29 cellular contexts compared by ENCODE assay signal in the genomic region with DNA sequence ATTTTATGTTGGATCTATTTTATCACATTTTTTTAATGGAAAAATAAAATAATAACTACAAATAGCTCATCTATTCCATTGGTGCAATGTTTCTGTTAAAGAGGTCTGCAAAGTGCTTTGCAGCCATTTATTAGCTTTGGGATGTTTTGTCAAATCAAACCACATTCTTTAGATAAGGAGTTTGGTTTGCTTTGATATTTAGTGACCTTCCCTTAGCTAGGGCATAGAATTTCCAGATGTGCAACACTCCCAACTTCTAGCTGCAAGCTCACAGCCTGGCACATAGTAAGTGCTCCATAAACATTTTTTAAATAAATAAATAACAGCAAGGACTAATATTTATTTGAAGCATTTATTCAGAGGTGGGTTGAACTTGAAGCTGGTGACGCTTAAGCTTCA.
DNase-seq lines count a peak whose midpoint lies in the region; ATAC-seq and TF ChIP-seq lines count a peak whose summit lies in the region.
"Had no signal": no experiment of that assay in that cellular context is flagged by ENCODE, and none has a peak within 500 bp of the region (broad histone marks: within the 10 kb centered on the region; RNA-seq: fewer than 3 reads in every experiment).

No MANE protein-coding gene starts in this region.

- BruUV-seq in Caco-2 (replicated peaks; lab: Mats Ljungman, UMichigan) (no TSS peak), PC-3 (replicated peaks; lab: Mats Ljungman, UMichigan) (no TSS peak)

- no peaks in the 10 kb centered on the region for H3K9me2 ChIP-seq in PC-3 (replicated peaks; ENCODE audit: low read length)

- H3K79me2 ChIP-seq in PC-3 (ENCODE audit: low read length), result peaks cover 13% of the 10 kb centered on the region; the same call in 1 of the 2 replicates
- H3K79me2 ChIP-seq in osteoblast (ENCODE audit: insufficient read depth, low read length), result no peaks in the 10 kb centered on the region

- no peaks in the 10 kb centered on the region for H3K9me3 Mint-ChIP-seq in Caco-2 (ENCODE audit: unreplicated experiment)
- H3K9me3 Mint-ChIP-seq: CD4-positive, alpha-beta T cell had no signal

- DNase-seq in Caco-2, result no peak
- DNase-seq in PC-3, result no peak
- DNase-seq in epithelial cell of prostate (ENCODE audit: low read depth, low spot score), result no peak
- no peak for DNase-seq in cerebellum (ENCODE audit: low spot score)
- DNase-seq in osteoblast (ENCODE audit: insufficient read length, low spot score, missing footprints), result no peak
- DNase-seq: AML-193; CD4-positive, alpha-beta T cell; DMS 273 treated with DMSO at 0.1 percent for 48 hours; DMS79; GDM1; GOT3; Kasumi-1; NCI-H1092 treated with DMSO at 0.1 percent for 48 hours; NCI-H1436; NCI-H187; NCI-H2081 treated with DMSO at 0.1 percent for 48 hours; NCI-H2171; NCI-H510A; NCI-H69; Peyer's patch; SIG-M5 had no signal

- intact Hi-C loops in Caco-2 (cut with micrococcal nuclease; ENCODE audit: unreplicated experiment), result loop anchor here (2.0 kb wide), 1 partner anchor 249 kb away; no protein-coding TSS in a partner anchor
- intact Hi-C loops in PC-3 (cut with micrococcal nuclease), result no loop called here

- whole genome bisulfite sequencing in mesodermal cell (ENCODE audit: insufficient coverage in 2 of 2), 2 experiments, result no CpG with 5 or more reads among the region's 1 CpG

- H3F3A ChIP-seq in PC-3 (ENCODE audit: low read length, unreplicated experiment), result peaks cover 7% of the 10 kb centered on the region

- H3K4me3 Mint-ChIP-seq in Caco-2 (ENCODE audit: unreplicated experiment), result peak overlapping the region; percentile 70
- H3K4me3 Mint-ChIP-seq: CD4-positive, alpha-beta T cell had no signal

- no peaks in the 10 kb centered on the region for H3K36me3 Mint-ChIP-seq in Caco-2 (ENCODE audit: insufficient read depth, unreplicated experiment)

- H2AFZ ChIP-seq in PC-3 (ENCODE audit: low read length), result no peak overlapping the region
- no peak overlapping the region for H2AFZ ChIP-seq in osteoblast (ENCODE audit: low read length)

- H3K4me1 ChIP-seq in Caco-2 (peaks cover 83% of the 10 kb centered on the region), PC-3 (ENCODE audit: insufficient read depth, low read length) (peaks cover 56% of the 10 kb centered on the region), mesodermal cell (ENCODE audit: control insufficient read depth, insufficient read depth, low read length, poor library complexity, severe bottlenecking) (peaks cover 50% of the 10 kb centered on the region), osteoblast (ENCODE audit: insufficient read depth, low read length) (peaks cover 15% of the 10 kb centered on the region)
- H3K4me1 ChIP-seq: BLaER1 treated with 17β-estradiol and CSF1 and Interleukin-3, amounts not matched to agents 10 nM and 100 nM; HAP-1 had no signal

- CTCF ChIA-PET in Caco-2 (lab: Charles Lee), result interaction anchor here (0.6 to 1.4 kb wide), 4 partner anchors 15 to 80 kb away, joined by 3 to 11 read pairs (median 4); a partner anchor contains a TSS
- CTCF ChIA-PET in PC-3 (lab: Charles Lee), result interaction anchor here (0.6 kb wide), 1 partner anchor 59 kb away, joined by 3 read pairs; no protein-coding TSS in a partner anchor

- H3K9ac ChIP-seq in PC-3 (ENCODE audit: low read length), result no peak overlapping the region
- H3K9ac ChIP-seq: BLaER1 treated with 17β-estradiol and CSF1 and Interleukin-3, amounts not matched to agents 10 nM and 100 nM had no signal

- H3K4me1 Mint-ChIP-seq in Caco-2 (ENCODE audit: low read depth, unreplicated experiment), result peaks cover 44% of the 10 kb centered on the region

- no peaks in the 10 kb centered on the region for H3K27me3 Mint-ChIP-seq in Caco-2 (ENCODE audit: insufficient read depth, unreplicated experiment)

- H3K4me3 ChIP-seq in Caco-2 (ENCODE audit: low read depth, low read length), result no peak overlapping the region
- H3K4me3 ChIP-seq in PC-3 (ENCODE audit: low read length), result no peak overlapping the region
- H3K4me3 ChIP-seq in mesodermal cell (ENCODE audit: extremely low read depth, insufficient read depth, low read length, poor library complexity, severe bottlenecking), result no peak overlapping the region
- no peak overlapping the region for H3K4me3 ChIP-seq in osteoblast (ENCODE audit: insufficient read depth, low read length)
- H3K4me3 ChIP-seq: BLaER1 treated with 17β-estradiol and CSF1 and Interleukin-3, amounts not matched to agents 10 nM and 100 nM; GM12878; HAP-1; K562; Peyer's patch; SK-N-MC had no signal

- TF ChIP-seq CTCF in Caco-2 (IDR thresholded peaks at IDR 0.05; ENCODE audit: insufficient read depth in 1 of 2, low read depth in 1 of 2, low read length in 1 of 2, severe bottlenecking in 1 of 2, unreplicated experiment in 1 of 2) (no peak), PC-3 (conservative IDR thresholded peaks at IDR 0.05; ENCODE audit: low read depth, low read length) (no peak), osteoblast (IDR thresholded peaks at IDR 0.05; ENCODE audit: extremely low read depth, low read depth, low read length) (no peak)

- no peak for ATAC-seq in PC-3
- no peak for ATAC-seq in GM18519 (IDR thresholded peaks at IDR 0.05; ENCODE audit: low FRiP score, unreplicated experiment)
- ATAC-seq: GM12878, K562 had no signal

- H3K27ac Mint-ChIP-seq in Caco-2 (ENCODE audit: unreplicated experiment), result peak overlapping the region; percentile 90
- H3K27ac Mint-ChIP-seq: CD4-positive, alpha-beta T cell had no signal

- H3K9me3 ChIP-seq in Caco-2 (no peaks in the 10 kb centered on the region), PC-3 (ENCODE audit: low read length) (no peaks in the 10 kb centered on the region), mesodermal cell (ENCODE audit: control insufficient read depth, low read length) (no peaks in the 10 kb centered on the region), osteoblast (ENCODE audit: low read depth, low read length) (no peaks in the 10 kb centered on the region)
- H3K9me3 ChIP-seq: BLaER1 treated with 17β-estradiol and CSF1 and Interleukin-3, amounts not matched to agents 10 nM and 100 nM; HAP-1; Peyer's patch had no signal

- H4K20me1 ChIP-seq in PC-3 (ENCODE audit: low read length) (no peaks in the 10 kb centered on the region), osteoblast (ENCODE audit: insufficient read depth, low read length) (no peaks in the 10 kb centered on the region)
- H4K20me1 ChIP-seq: BLaER1 treated with 17β-estradiol and CSF1 and Interleukin-3, amounts not matched to agents 10 nM and 100 nM had no signal

- H3K4me2 ChIP-seq in PC-3 (ENCODE audit: low read length), result peak overlapping the region; percentile 1; the same call in 1 of the 2 replicates
- no peak overlapping the region for H3K4me2 ChIP-seq in osteoblast (ENCODE audit: insufficient read depth, low read length)
- H3K4me2 ChIP-seq: BLaER1 treated with 17β-estradiol and CSF1 and Interleukin-3, amounts not matched to agents 10 nM and 100 nM had no signal

- H3K27me3 ChIP-seq in Caco-2 (replicated peaks; ENCODE audit: control insufficient read depth, insufficient read depth, low read length) (no peaks in the 10 kb centered on the region), PC-3 (ENCODE audit: low read length) (no peaks in the 10 kb centered on the region), osteoblast (ENCODE audit: insufficient read depth, low read length) (no peaks in the 10 kb centered on the region)
- H3K27me3 ChIP-seq: BLaER1 treated with 17β-estradiol and CSF1 and Interleukin-3, amounts not matched to agents 10 nM and 100 nM; Peyer's patch had no signal

- H3K36me3 ChIP-seq in Caco-2 (ENCODE audit: control insufficient read depth, insufficient read depth, low read length) (no peaks in the 10 kb centered on the region), PC-3 (ENCODE audit: low read depth, low read length) (no peaks in the 10 kb centered on the region), mesodermal cell (ENCODE audit: control insufficient read depth, insufficient read depth, low read length) (no peaks in the 10 kb centered on the region), osteoblast (ENCODE audit: insufficient read depth, low read length) (no peaks in the 10 kb centered on the region)
- H3K36me3 ChIP-seq: BLaER1 treated with 17β-estradiol and CSF1 and Interleukin-3, amounts not matched to agents 10 nM and 100 nM; HAP-1; Peyer's patch had no signal

- POLR2A ChIA-PET in Caco-2 (lab: Charles Lee), result no interaction called here
- POLR2A ChIA-PET in PC-3 (lab: Charles Lee; ENCODE audit: unreplicated experiment), result interaction anchor here (0.6 kb wide), 2 partner anchors 64 to 80 kb away, joined by 3 to 7 read pairs; a partner anchor contains a TSS

- H3K27ac ChIP-seq in PC-3 (ENCODE audit: low read length) (peak overlapping the region; percentile 2; the same call in 1 of the 2 replicates), epithelial cell of prostate (peak overlapping the region; percentile 46), mesodermal cell (ENCODE audit: low read depth, low read length, severe bottlenecking) (peak overlapping the region; percentile 51), osteoblast (ENCODE audit: low read depth, low read length) (no peak overlapping the region)
- H3K27ac ChIP-seq: BLaER1 treated with 17β-estradiol and CSF1 and Interleukin-3, amounts not matched to agents 10 nM and 100 nM; HL-60; Peyer's patch; SK-N-MC had no signal
